8 cellular contexts compared by ENCODE assay signal in the genomic region with DNA sequence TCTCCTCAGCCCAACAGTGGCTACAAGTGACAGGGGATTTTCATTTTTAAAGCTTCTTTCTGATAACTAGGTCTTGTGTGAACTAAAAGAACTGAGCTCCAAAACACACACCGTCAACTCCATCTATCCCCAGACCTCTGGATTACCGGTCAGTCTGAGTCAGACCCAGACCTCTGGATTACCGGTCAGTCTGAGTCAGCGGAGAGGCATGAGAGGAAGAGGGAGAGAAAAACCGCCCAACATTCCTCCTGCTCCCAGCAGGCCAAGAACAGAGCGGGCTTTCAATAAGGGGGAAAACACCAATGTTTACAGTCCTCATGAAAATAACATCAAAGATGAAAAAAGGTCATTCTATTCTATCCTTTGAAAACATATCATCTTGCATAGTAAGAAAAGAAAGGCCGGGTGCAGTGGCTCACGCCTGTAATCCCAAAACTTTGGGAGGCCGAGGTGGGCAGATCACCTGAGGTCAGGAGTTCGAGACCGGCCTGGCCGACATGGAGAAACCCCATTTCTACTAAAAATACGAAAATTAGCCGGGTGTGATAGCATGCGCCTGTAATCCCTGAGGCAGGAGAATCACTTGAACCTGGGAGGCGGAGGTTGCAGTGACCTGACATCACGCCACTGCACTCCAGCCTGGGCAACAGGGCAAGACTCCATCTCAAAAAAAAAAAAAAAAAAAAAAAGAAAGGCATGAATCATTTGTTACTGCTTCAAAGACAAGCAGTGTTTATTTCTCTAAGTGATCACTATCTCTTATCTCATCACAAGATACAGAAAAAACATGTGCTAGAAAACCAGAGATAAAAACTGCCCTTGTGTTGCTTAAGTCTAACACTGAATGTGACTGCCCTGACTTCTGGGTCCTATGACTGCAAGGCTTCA. TPM values are rescaled to one million over a fixed set of nuclear protein-coding genes. Genes with fewer than 3 reads are reported as not detected.
DNase-seq lines count a peak whose midpoint lies in the region; ATAC-seq and TF ChIP-seq lines count a peak whose summit lies in the region.

No MANE protein-coding gene starts in this region.

- TF ChIP-seq POLR2A in GM18505 (IDR thresholded peaks at IDR 0.05; ENCODE audit: borderline replicate concordance, extremely low read depth, insufficient read depth, insufficient read length) = no peak

- intact Hi-C loops in activated T-helper 1 cell treated with anti-CD3 and anti-CD28 coated beads, Interleukin-12 subunit alpha, Interleukin-12 subunit beta, Interleukin-2, Interleukin-4 antibody, amounts not matched to agents 30 ng/mL and 10 ng/mL and 1 ng/mL, durations not matched to agents 14 hours and 24 hours and 36 hours (cut with micrococcal nuclease) = no loop called here

- DNase-seq in T-helper 1 cell = no peak
- no peak for DNase-seq in activated T-helper 1 cell treated with anti-CD3 and anti-CD28 coated beads, Interleukin-12 subunit alpha, Interleukin-12 subunit beta, Interleukin-2, Interleukin-4 antibody, amounts not matched to agents 30 ng/mL and 10 ng/mL and 1 ng/mL, durations not matched to agents 14 hours and 24 hours and 36 hours (ENCODE audit: low spot score)
- peak; percentile 95 for DNase-seq in glomerular visceral epithelial cell (ENCODE audit: extremely low spot score)
- peak; percentile 77 for DNase-seq in skeletal muscle cell (ENCODE audit: low read depth)

- H3K27ac Mint-ChIP-seq in T-helper 1 cell treated with Interleukin-12 subunit alpha and Interleukin-12 subunit beta and Interleukin-4 antibody, amounts not matched to agents 30 μg/mL and 1 μg/mL, for 36 hours = peak overlapping the region; percentile 71
- H3K27ac Mint-ChIP-seq in activated T-helper 1 cell treated with anti-CD3 and anti-CD28 coated beads, Interleukin-12 subunit alpha, Interleukin-12 subunit beta, Interleukin-2, Interleukin-4 antibody, amounts not matched to agents 30 ng/mL and 10 ng/mL and 1 ng/mL, durations not matched to agents 14 hours and 24 hours and 36 hours = peak overlapping the region; percentile 87

- H3K36me3 Mint-ChIP-seq in T-helper 1 cell treated with Interleukin-12 subunit alpha and Interleukin-12 subunit beta and Interleukin-4 antibody, amounts not matched to agents 30 μg/mL and 1 μg/mL, for 36 hours (ENCODE audit: low read depth) = peaks cover 18% of the 10 kb centered on the region
- H3K36me3 Mint-ChIP-seq in activated T-helper 1 cell treated with anti-CD3 and anti-CD28 coated beads, Interleukin-12 subunit alpha, Interleukin-12 subunit beta, Interleukin-2, Interleukin-4 antibody, amounts not matched to agents 30 ng/mL and 10 ng/mL and 1 ng/mL, durations not matched to agents 14 hours and 24 hours and 36 hours (ENCODE audit: low read depth) = peaks cover 6% of the 10 kb centered on the region

- no peak overlapping the region for H3K4me3 ChIP-seq in skeletal muscle cell (ENCODE audit: low read depth, low read length)

- no peak for ATAC-seq in HG02642 (IDR thresholded peaks at IDR 0.05; ENCODE audit: poor library complexity, unreplicated experiment)
- ATAC-seq in GM18505 (IDR thresholded peaks at IDR 0.05; ENCODE audit: unreplicated experiment) = no peak
- no peak for ATAC-seq in HG02571 (IDR thresholded peaks at IDR 0.05; ENCODE audit: unreplicated experiment)

- H3K9me3 Mint-ChIP-seq in T-helper 1 cell treated with Interleukin-12 subunit alpha and Interleukin-12 subunit beta and Interleukin-4 antibody, amounts not matched to agents 30 μg/mL and 1 μg/mL, for 36 hours = no peaks in the 10 kb centered on the region
- no peaks in the 10 kb centered on the region for H3K9me3 Mint-ChIP-seq in activated T-helper 1 cell treated with anti-CD3 and anti-CD28 coated beads, Interleukin-12 subunit alpha, Interleukin-12 subunit beta, Interleukin-2, Interleukin-4 antibody, amounts not matched to agents 30 ng/mL and 10 ng/mL and 1 ng/mL, durations not matched to agents 14 hours and 24 hours and 36 hours

- H3K4me1 Mint-ChIP-seq in T-helper 1 cell treated with Interleukin-12 subunit alpha and Interleukin-12 subunit beta and Interleukin-4 antibody, amounts not matched to agents 30 μg/mL and 1 μg/mL, for 36 hours (ENCODE audit: low read depth) = peaks cover 72% of the 10 kb centered on the region
- peaks cover 83% of the 10 kb centered on the region for H3K4me1 Mint-ChIP-seq in activated T-helper 1 cell treated with anti-CD3 and anti-CD28 coated beads, Interleukin-12 subunit alpha, Interleukin-12 subunit beta, Interleukin-2, Interleukin-4 antibody, amounts not matched to agents 30 ng/mL and 10 ng/mL and 1 ng/mL, durations not matched to agents 14 hours and 24 hours and 36 hours (ENCODE audit: low read depth)

- H3K4me3 Mint-ChIP-seq in T-helper 1 cell treated with Interleukin-12 subunit alpha and Interleukin-12 subunit beta and Interleukin-4 antibody, amounts not matched to agents 30 μg/mL and 1 μg/mL, for 36 hours = peak overlapping the region; percentile 78
- peak overlapping the region; percentile 78 for H3K4me3 Mint-ChIP-seq in activated T-helper 1 cell treated with anti-CD3 and anti-CD28 coated beads, Interleukin-12 subunit alpha, Interleukin-12 subunit beta, Interleukin-2, Interleukin-4 antibody, amounts not matched to agents 30 ng/mL and 10 ng/mL and 1 ng/mL, durations not matched to agents 14 hours and 24 hours and 36 hours

- no peaks in the 10 kb centered on the region for H3K27me3 Mint-ChIP-seq in T-helper 1 cell treated with Interleukin-12 subunit alpha and Interleukin-12 subunit beta and Interleukin-4 antibody, amounts not matched to agents 30 μg/mL and 1 μg/mL, for 36 hours (ENCODE audit: low read depth)
- H3K27me3 Mint-ChIP-seq in activated T-helper 1 cell treated with anti-CD3 and anti-CD28 coated beads, Interleukin-12 subunit alpha, Interleukin-12 subunit beta, Interleukin-2, Interleukin-4 antibody, amounts not matched to agents 30 ng/mL and 10 ng/mL and 1 ng/mL, durations not matched to agents 14 hours and 24 hours and 36 hours (ENCODE audit: insufficient read depth) = no peaks in the 10 kb centered on the region

RNA-seq across cellular contexts. Expression of gene PTTG1IP, which starts 3.4 kb away (rescaled TPM):
- total RNA-seq in activated T-helper 1 cell treated with anti-CD3 and anti-CD28 coated beads, Interleukin-12 subunit alpha, Interleukin-12 subunit beta, Interleukin-2, Interleukin-4 antibody, amounts not matched to agents 30 ng/mL and 10 ng/mL and 1 ng/mL, durations not matched to agents 14 hours and 24 hours and 36 hours = 46.7 and 48.7 TPM in 2 replicates

RNA-seq across cellular contexts. Expression of gene ITGB2, which starts 50.6 kb away (rescaled TPM):
- 292 and 294 TPM in 2 replicates for total RNA-seq in activated T-helper 1 cell treated with anti-CD3 and anti-CD28 coated beads, Interleukin-12 subunit alpha, Interleukin-12 subunit beta, Interleukin-2, Interleukin-4 antibody, amounts not matched to agents 30 ng/mL and 10 ng/mL and 1 ng/mL, durations not matched to agents 14 hours and 24 hours and 36 hours

RNA-seq across cellular contexts. Expression of gene SUMO3, which starts 52.2 kb away (rescaled TPM):
- 86.9 and 88.6 TPM in 2 replicates for total RNA-seq in activated T-helper 1 cell treated with anti-CD3 and anti-CD28 coated beads, Interleukin-12 subunit alpha, Interleukin-12 subunit beta, Interleukin-2, Interleukin-4 antibody, amounts not matched to agents 30 ng/mL and 10 ng/mL and 1 ng/mL, durations not matched to agents 14 hours and 24 hours and 36 hours

Comparison
In these comparisons a context has a peak if more than half of its experiments do, and no peak if none do; other contexts are left out.
1. DNase-seq: peak in glomerular visceral epithelial cell (single experiment) and skeletal muscle cell (single experiment); none in T-helper 1 cell (0 of 5) and activated T-helper 1 cell treated with anti-CD3 and anti-CD28 coated beads, Interleukin-12 subunit alpha, Interleukin-12 subunit beta, Interleukin-2, Interleukin-4 antibody, amounts not matched to agents 30 ng/mL and 10 ng/mL and 1 ng/mL, durations not matched to agents 14 hours and 24 hours and 36 hours (single experiment).